In the genomic region with DNA sequence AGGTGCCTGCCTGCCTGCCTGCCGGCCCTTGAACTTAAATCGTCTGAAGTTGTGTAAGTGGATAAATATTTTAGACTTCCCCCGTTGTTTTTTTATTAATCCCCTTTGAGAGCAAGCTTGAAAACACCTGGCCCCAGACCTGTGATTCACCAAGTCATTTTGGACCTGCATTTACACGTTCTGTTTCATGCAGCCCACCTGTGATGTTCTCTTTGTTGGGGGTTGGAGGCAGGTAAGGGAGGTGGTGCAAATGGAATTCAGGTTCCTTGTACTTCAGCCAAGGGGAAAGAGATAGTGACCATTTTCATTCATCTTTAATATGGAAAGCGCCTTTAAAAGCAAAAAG, we compare ENCODE assay signal across 9 cellular contexts. TPM values are rescaled to one million over a fixed set of nuclear protein-coding genes. Genes with fewer than 3 reads are reported as not detected.
DNase-seq lines count a peak whose midpoint lies in the region; ATAC-seq and TF ChIP-seq lines count a peak whose summit lies in the region.
"Had no signal": no experiment of that assay in that cellular context is flagged by ENCODE, and none has a peak within 500 bp of the region (broad histone marks: within the 10 kb centered on the region; RNA-seq: fewer than 3 reads in every experiment).

No MANE protein-coding gene starts in this region.

- ATAC-seq in heart right ventricle: no peak
- ATAC-seq in Right ventricle myocardium inferior: no peak
- ATAC-seq in GM21423 (IDR thresholded peaks at IDR 0.05; ENCODE audit: unreplicated experiment): no peak

- H2AK5ac ChIP-seq in mesendoderm (ENCODE audit: low read length): no peak overlapping the region

- peaks cover 58% of the 10 kb centered on the region for H3K4me1 Mint-ChIP-seq in brain

- H3K27ac ChIP-seq in heart right ventricle (peak overlapping the region in 7 of 10 donors; percentile 69 to 86 (median 73)), mesendoderm (ENCODE audit: low read depth, low read length) (no peak overlapping the region), vagina (no peak overlapping the region)

- peak overlapping the region; percentile 24 to 70 (median 63) for H3K27ac Mint-ChIP-seq in brain

- no peaks in the 10 kb centered on the region for H3K79me2 ChIP-seq in mesendoderm (ENCODE audit: control insufficient read depth, insufficient read depth, low read length)

- no peak for TF ChIP-seq POLR2A in vagina (IDR thresholded peaks at IDR 0.05)

- peaks cover 0 to 24% (median 15%) of the 10 kb centered on the region in 9 donors for H3K4me1 ChIP-seq in heart right ventricle
- peaks cover 8% of the 10 kb centered on the region for H3K4me1 ChIP-seq in mesendoderm (ENCODE audit: control insufficient read depth, low read depth, low read length)
- H3K4me1 ChIP-seq in vagina: peaks cover 36% of the 10 kb centered on the region

- H3K23ac ChIP-seq in mesendoderm (ENCODE audit: low read length): no peak overlapping the region

- H3K27me3 ChIP-seq in heart right ventricle: no peaks in the 10 kb centered on the region
- H3K27me3 ChIP-seq in mesendoderm (ENCODE audit: insufficient read depth, low read length, poor library complexity): no peaks in the 10 kb centered on the region
- H3K27me3 ChIP-seq in vagina: no peaks in the 10 kb centered on the region

- H2BK120ac ChIP-seq in mesendoderm (ENCODE audit: low read depth, low read length): no peak overlapping the region

- H3K4me3 ChIP-seq in heart right ventricle: peak overlapping the region; percentile 68 to 99 (median 90)
- H3K4me3 ChIP-seq in mesendoderm (ENCODE audit: low read length): no peak overlapping the region
- peak overlapping the region; percentile 66 to 76 for H3K4me3 ChIP-seq in vagina

- no peak overlapping the region for H3K18ac ChIP-seq in mesendoderm (ENCODE audit: low read length)

- no peak for DNase-seq in heart right ventricle
- DNase-seq in Right ventricle myocardium inferior (ENCODE audit: missing footprints): no peak
- no peak for DNase-seq in mesendoderm
- DNase-seq in vagina (ENCODE audit: extremely low spot score in 2 of 2): no peak
- DNase-seq in NCI-H345 treated with DMSO at 0.1 percent for 48 hours (lab: John Stamatoyannopoulos, UW; ENCODE audit: unreplicated experiment): no peak
- DNase-seq in UCSD-AML1 (lab: John Stamatoyannopoulos, UW; ENCODE audit: unreplicated experiment): no peak

- H4K5ac ChIP-seq in mesendoderm (ENCODE audit: low read length): no peak overlapping the region

- H3K4ac ChIP-seq in mesendoderm (ENCODE audit: low read depth, low read length): no peak overlapping the region

- no peaks in the 10 kb centered on the region for H3K9me3 ChIP-seq in heart right ventricle
- no peaks in the 10 kb centered on the region for H3K9me3 ChIP-seq in vagina

- intact Hi-C loops in heart right ventricle (cut with DNase I) (loop anchor here in 3 of 10 donors (10.0 kb wide), 3 partner anchors 60 to 460 kb away; partner anchors contain the start of gene PKNOX1 (in 1 of the 3)), Right ventricle myocardium inferior (cut with DNase I) (no loop called here), vagina (cut with DNase I) (loop anchor here (2.0 kb wide), 1 partner anchor 52 kb away; no protein-coding TSS in a partner anchor)

- no peak overlapping the region for H2BK5ac ChIP-seq in mesendoderm (ENCODE audit: low read length)

- peak overlapping the region; percentile 61 for H3K9ac ChIP-seq in mesendoderm (ENCODE audit: low read length)

- no peak overlapping the region for H4K8ac ChIP-seq in mesendoderm (ENCODE audit: low read depth, low read length)

- WGBS in heart right ventricle, 2 donors: 33 to 41% methylated on average over 5 of the region's 5 CpGs
- WGBS in mesendoderm (ENCODE audit: extremely low coverage, insufficient coverage, low lambda C conversion rate): no CpG with 5 or more reads among the region's 5 CpGs

- H3K79me1 ChIP-seq in mesendoderm (ENCODE audit: low read length): no peaks in the 10 kb centered on the region

- H3K36me3 Mint-ChIP-seq in brain: peaks cover 16% of the 10 kb centered on the region

- H3K27me3 Mint-ChIP-seq in brain: peaks cover 3% of the 10 kb centered on the region

- H3K4me3 Mint-ChIP-seq in brain: peak overlapping the region; percentile 79 to 91 (median 86)

- H3K4me2 ChIP-seq in mesendoderm (ENCODE audit: low read length): peak overlapping the region; percentile 67

- H3K9me3 Mint-ChIP-seq in brain: peaks cover 0 to 3% (median 0%) of the 10 kb centered on the region in 5 experiments

- H2BK15ac ChIP-seq in mesendoderm (replicated peaks; ENCODE audit: low read depth): no peak overlapping the region

- H3K36me3 ChIP-seq in heart right ventricle: peaks cover 0 to 23% (median 0%) of the 10 kb centered on the region in 9 donors
- no peaks in the 10 kb centered on the region for H3K36me3 ChIP-seq in mesendoderm (ENCODE audit: control insufficient read depth, insufficient read depth, low read length)
- peaks cover 0 to 9% of the 10 kb centered on the region in 2 donors for H3K36me3 ChIP-seq in vagina

- no peak for TF ChIP-seq CTCF in heart right ventricle (IDR thresholded peaks at IDR 0.05)
- no peak for TF ChIP-seq CTCF in brain (conservative IDR thresholded peaks at IDR 0.05)
- no peak for TF ChIP-seq CTCF in vagina (IDR thresholded peaks at IDR 0.05)

- peak overlapping the region; percentile 47 for H3K56ac ChIP-seq in mesendoderm (ENCODE audit: low read length)

RNA-seq across cellular contexts. Expression of gene SLC37A1, which starts 1.2 kb away (rescaled TPM):
- total RNA-seq in heart right ventricle: 10 to 100 TPM in 1 of 10 donors, 1 to 10 TPM in 9; 3.7 to 13.2 (median 5.7) TPM
- polyA plus RNA-seq in heart right ventricle: 1 to 10 TPM; 1.8 to 2.6 TPM
- 3.0 TPM for total RNA-seq in Right ventricle myocardium inferior
- 36.1 TPM for polyA plus RNA-seq in brain (ENCODE audit: insufficient read depth, low read depth, low replicate concordance)
- polyA plus RNA-seq in mesendoderm (2013, experiment 1 of 2): 15.0 TPM
- polyA plus RNA-seq in mesendoderm (2013, experiment 2 of 2): 16.0 TPM
- 11.8 TPM for total RNA-seq in vagina

RNA-seq across cellular contexts. Expression of gene RSPH1, which starts 18.8 kb away (rescaled TPM):
- under 1 TPM in 2 of 10 donors, not detected in 8; 0.20 to 0.36 TPM for total RNA-seq in heart right ventricle
- polyA plus RNA-seq in heart right ventricle: under 1 TPM in 1 of 2 donors, not detected in 1; 0.06 TPM
- total RNA-seq in Right ventricle myocardium inferior: not detected
- polyA plus RNA-seq in brain (ENCODE audit: insufficient read depth, low read depth, low replicate concordance): 9.1 TPM
- polyA plus RNA-seq in mesendoderm (2013, experiment 1 of 2): 0.27 TPM
- 0.25 TPM for polyA plus RNA-seq in mesendoderm (2013, experiment 2 of 2)
- total RNA-seq in vagina: not detected
- total RNA-seq: M059J had no signal

Comparison
In these comparisons a context has a peak if more than half of its experiments do, and no peak if none do; other contexts are left out.
1. H3K27ac ChIP-seq: peak in heart right ventricle (7 of 10); none in mesendoderm (single experiment) and vagina (single experiment).